ENCODE assay signal across 8 cellular contexts in genomic region chr4:22439947-22440346, GRCh38.
"Had no signal": no experiment of that assay in that cellular context is flagged by ENCODE, and none has a peak within 500 bp of the region (broad histone marks: within the 10 kb centered on the region; RNA-seq: fewer than 3 reads in every experiment).

No MANE protein-coding gene starts in this region.

- ATAC-seq: HCT116 had no signal

- DNase-seq: GM23248, GOT3, H7, HFFc6, KBM-7 had no signal

- FAIRE-seq: HTR-8/SVneo had no signal

- H2AFZ ChIP-seq: GM23248 had no signal

- H3K9me3 ChIP-seq: HAP-1 had no signal

- H3K9ac ChIP-seq: GM23248 had no signal

- H3K27ac ChIP-seq: GM23248 had no signal

- H3K4me3 ChIP-seq: GM23248, HAP-1 had no signal
